In the genomic region with DNA sequence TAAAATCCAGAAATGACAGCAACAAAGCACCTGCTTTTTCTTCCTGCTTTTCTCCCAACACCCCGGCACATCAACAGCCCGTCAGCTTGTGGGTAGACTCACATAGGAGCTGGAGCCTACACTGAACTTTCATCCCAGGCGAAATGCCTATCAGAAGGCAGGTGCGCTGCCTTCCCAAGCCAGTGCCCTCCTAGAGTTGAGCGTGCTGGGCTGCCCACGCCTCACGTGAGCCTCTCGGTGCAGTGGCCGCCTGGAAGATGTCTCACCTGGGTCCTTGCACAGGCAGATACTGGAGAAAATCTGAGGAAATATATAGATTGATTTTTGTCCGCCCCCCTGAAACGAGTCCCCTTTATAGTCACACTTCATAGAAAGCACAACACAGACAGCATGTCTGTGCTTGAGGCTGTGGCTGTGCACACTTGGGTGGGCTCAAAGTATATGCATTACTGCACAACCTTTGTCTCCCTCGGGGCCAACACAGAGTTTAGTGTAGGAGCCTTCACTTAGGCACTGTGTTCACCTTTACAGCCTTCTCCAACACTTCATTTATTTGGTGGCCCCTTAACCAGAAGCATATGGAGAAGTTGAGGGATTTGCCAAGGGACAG, we compare ENCODE assay signal across 2 cellular contexts.
TF ChIP-seq lines count a peak whose summit lies in the region.

No MANE protein-coding gene starts in this region.

TF ChIP-seq in A549, 52 proteins besides CTCF, POLR2A, EP300 and RAD21 (continued from another document):
- TF ChIP-seq, protein P1, sequence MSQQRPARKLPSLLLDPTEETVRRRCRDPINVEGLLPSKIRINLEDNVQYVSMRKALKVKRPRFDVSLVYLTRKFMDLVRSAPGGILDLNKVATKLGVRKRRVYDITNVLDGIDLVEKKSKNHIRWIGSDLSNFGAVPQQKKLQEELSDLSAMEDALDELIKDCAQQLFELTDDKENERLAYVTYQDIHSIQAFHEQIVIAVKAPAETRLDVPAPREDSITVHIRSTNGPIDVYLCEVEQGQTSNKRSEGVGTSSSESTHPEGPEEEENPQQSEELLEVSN (IDR thresholded peaks at IDR 0.05; ENCODE audit: borderline replicate concordance, low read depth): no peak
- TF ChIP-seq RFX5 (IDR thresholded peaks at IDR 0.05) (no peak), NPAS2 (CRISPR knock-in tag; IDR thresholded peaks at IDR 0.05; ENCODE audit: borderline replicate concordance) (no peak), NR3C1 (IDR thresholded peaks at IDR 0.05) (no peak), NFE2L2 (conservative IDR thresholded peaks at IDR 0.05; ENCODE audit: low read length) (no peak), TP53 (CRISPR knock-in tag; IDR thresholded peaks at IDR 0.05) (no peak), PHF8 (IDR thresholded peaks at IDR 0.05; ENCODE audit: borderline replicate concordance, low read depth) (no peak), ESRRA (IDR thresholded peaks at IDR 0.05; ENCODE audit: borderline replicate concordance, low read length) (no peak), SREBF2 (IDR thresholded peaks at IDR 0.05) (no peak)
- TF ChIP-seq, protein P2, sequence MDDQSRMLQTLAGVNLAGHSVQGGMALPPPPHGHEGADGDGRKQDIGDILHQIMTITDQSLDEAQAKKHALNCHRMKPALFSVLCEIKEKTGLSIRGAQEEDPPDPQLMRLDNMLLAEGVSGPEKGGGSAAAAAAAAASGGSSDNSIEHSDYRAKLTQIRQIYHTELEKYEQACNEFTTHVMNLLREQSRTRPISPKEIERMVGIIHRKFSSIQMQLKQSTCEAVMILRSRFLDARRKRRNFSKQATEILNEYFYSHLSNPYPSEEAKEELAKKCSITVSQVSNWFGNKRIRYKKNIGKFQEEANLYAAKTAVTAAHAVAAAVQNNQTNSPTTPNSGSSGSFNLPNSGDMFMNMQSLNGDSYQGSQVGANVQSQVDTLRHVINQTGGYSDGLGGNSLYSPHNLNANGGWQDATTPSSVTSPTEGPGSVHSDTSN (IDR thresholded peaks at IDR 0.05): no peak
- TF ChIP-seq, protein P3, sequence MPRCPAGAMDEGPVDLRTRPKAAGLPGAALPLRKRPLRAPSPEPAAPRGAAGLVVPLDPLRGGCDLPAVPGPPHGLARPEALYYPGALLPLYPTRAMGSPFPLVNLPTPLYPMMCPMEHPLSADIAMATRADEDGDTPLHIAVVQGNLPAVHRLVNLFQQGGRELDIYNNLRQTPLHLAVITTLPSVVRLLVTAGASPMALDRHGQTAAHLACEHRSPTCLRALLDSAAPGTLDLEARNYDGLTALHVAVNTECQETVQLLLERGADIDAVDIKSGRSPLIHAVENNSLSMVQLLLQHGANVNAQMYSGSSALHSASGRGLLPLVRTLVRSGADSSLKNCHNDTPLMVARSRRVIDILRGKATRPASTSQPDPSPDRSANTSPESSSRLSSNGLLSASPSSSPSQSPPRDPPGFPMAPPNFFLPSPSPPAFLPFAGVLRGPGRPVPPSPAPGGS (IDR thresholded peaks at IDR 0.05): no peak
- TF ChIP-seq, protein P4, sequence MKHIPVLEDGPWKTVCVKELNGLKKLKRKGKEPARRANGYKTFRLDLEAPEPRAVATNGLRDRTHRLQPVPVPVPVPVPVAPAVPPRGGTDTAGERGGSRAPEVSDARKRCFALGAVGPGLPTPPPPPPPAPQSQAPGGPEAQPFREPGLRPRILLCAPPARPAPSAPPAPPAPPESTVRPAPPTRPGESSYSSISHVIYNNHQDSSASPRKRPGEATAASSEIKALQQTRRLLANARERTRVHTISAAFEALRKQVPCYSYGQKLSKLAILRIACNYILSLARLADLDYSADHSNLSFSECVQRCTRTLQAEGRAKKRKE (CRISPR knock-in tag; IDR thresholded peaks at IDR 0.05; ENCODE audit: low read depth): no peak

TF ChIP-seq in HCT116, 20 proteins besides CTCF, POLR2A, EP300 and RAD21 (continued from another document):
- TF ChIP-seq, protein P5, sequence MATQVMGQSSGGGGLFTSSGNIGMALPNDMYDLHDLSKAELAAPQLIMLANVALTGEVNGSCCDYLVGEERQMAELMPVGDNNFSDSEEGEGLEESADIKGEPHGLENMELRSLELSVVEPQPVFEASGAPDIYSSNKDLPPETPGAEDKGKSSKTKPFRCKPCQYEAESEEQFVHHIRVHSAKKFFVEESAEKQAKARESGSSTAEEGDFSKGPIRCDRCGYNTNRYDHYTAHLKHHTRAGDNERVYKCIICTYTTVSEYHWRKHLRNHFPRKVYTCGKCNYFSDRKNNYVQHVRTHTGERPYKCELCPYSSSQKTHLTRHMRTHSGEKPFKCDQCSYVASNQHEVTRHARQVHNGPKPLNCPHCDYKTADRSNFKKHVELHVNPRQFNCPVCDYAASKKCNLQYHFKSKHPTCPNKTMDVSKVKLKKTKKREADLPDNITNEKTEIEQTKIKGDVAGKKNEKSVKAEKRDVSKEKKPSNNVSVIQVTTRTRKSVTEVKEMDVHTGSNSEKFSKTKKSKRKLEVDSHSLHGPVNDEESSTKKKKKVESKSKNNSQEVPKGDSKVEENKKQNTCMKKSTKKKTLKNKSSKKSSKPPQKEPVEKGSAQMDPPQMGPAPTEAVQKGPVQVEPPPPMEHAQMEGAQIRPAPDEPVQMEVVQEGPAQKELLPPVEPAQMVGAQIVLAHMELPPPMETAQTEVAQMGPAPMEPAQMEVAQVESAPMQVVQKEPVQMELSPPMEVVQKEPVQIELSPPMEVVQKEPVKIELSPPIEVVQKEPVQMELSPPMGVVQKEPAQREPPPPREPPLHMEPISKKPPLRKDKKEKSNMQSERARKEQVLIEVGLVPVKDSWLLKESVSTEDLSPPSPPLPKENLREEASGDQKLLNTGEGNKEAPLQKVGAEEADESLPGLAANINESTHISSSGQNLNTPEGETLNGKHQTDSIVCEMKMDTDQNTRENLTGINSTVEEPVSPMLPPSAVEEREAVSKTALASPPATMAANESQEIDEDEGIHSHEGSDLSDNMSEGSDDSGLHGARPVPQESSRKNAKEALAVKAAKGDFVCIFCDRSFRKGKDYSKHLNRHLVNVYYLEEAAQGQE (IDR thresholded peaks at IDR 0.05; ENCODE audit: low read depth): no peak
- TF ChIP-seq YY1 (IDR thresholded peaks at IDR 0.05; ENCODE audit: extremely low read depth, insufficient replicate concordance, low read depth, low read length): no peak
- TF ChIP-seq POLR2AphosphoS5 (IDR thresholded peaks at IDR 0.05; ENCODE audit: low read depth, low read length): no peak
TF ChIP-seq in HCT116: peak in this region for 0.
